ENCODE assay signal across 17 cellular contexts in the genomic region with DNA sequence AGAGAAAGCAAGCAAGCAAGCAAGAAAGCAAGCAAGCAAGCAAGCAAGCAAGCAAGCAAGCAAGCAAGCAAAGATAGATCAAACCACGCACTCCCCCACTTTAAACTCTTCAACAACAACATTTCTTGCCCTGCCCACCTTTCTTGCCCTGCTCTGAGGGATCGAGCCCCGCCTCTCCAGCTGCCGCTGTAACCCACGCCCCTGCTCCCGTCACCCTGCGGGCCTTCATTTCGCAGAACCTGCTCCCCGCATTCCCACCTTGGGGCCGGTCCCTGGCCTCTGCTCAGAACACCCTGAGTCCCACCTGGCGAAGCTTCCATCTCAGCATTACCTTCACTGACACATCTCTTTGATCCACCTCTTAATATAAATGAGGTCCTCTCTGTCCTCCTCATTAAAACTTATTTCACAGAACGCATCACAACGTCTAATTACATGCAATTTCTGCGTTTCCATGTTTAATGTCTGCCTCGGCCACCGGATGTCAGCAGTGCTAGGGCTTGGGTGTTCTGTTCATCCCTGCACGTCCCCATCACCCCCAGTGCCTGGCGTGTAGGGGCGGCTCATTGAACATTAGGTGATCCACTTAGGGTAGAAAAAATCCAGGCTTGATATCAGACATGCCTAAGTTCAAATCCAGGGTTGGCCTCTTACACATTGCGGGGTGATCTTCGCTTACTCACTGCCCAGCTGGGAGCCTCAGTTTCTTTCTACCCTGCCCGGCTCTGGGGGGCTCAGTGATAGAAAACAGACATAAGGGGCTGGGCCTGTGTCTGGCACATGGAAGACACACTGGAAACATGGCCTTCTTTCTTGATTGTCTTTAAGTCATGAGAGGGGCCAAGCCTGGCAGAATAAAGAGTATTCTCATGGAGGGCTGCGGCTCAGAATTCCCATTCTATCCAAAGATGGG.
A peak's percentile ranks its signal among the peaks of the same experiment; 100 is the strongest.
DNase-seq lines count a peak whose midpoint lies in the region; ATAC-seq, FAIRE-seq and TF ChIP-seq lines count a peak whose summit lies in the region.
"Had no signal": no experiment of that assay in that cellular context is flagged by ENCODE, and none has a peak within 500 bp of the region (broad histone marks: within the 10 kb centered on the region; RNA-seq: fewer than 3 reads in every experiment).

No MANE protein-coding gene starts in this region.

- no peak for ATAC-seq in activated CD8-positive, alpha-beta memory T cell treated with anti-CD3 and anti-CD28 coated beads, Interleukin-2, amount 10 ng/mL, durations not matched to agents 7 days and 5 days
- no peak for ATAC-seq in GM21717 (IDR thresholded peaks at IDR 0.05; ENCODE audit: unreplicated experiment)
- ATAC-seq: T-cell had no signal

- no peak overlapping the region for H3K4me3 Mint-ChIP-seq in activated CD8-positive, alpha-beta memory T cell treated with anti-CD3 and anti-CD28 coated beads, Interleukin-2, amount 10 ng/mL, durations not matched to agents 7 days and 5 days
- H3K4me3 Mint-ChIP-seq: T-cell had no signal

- intact Hi-C loops in OCI-LY7 (cut with micrococcal nuclease; ENCODE audit: unreplicated experiment) (loop anchor here (1.0 kb wide), 1 partner anchor 153 kb away; no protein-coding TSS in a partner anchor), endothelial cell of umbilical vein (cut with micrococcal nuclease) (no loop called here), stomach (cut with DNase I; ENCODE audit: low total_unique reads) (no loop called here)

- peaks cover 2% of the 10 kb centered on the region; the same call in 1 of the 2 replicates for H3K9me3 ChIP-seq in OCI-LY7 (ENCODE audit: low read length)
- H3K9me3 ChIP-seq in endothelial cell of umbilical vein (replicated peaks; ENCODE audit: control insufficient read depth, insufficient read depth, low read length): no peaks in the 10 kb centered on the region
- no peaks in the 10 kb centered on the region for H3K9me3 ChIP-seq in stomach

- H2AFZ ChIP-seq in OCI-LY7 (ENCODE audit: low read length) (no peak overlapping the region), endothelial cell of umbilical vein (ENCODE audit: low read depth, low read length) (no peak overlapping the region)

- no peaks in the 10 kb centered on the region for H3K79me2 ChIP-seq in OCI-LY7 (ENCODE audit: insufficient read depth, low read depth, low read length)
- H3K79me2 ChIP-seq in endothelial cell of umbilical vein (ENCODE audit: control insufficient read depth, insufficient read depth, low read length): no peaks in the 10 kb centered on the region

- H3K9me2 ChIP-seq in OCI-LY7 (ENCODE audit: insufficient read depth, low read length): no peaks in the 10 kb centered on the region

- H3K27ac ChIP-seq in OCI-LY7 (ENCODE audit: low read depth, low read length, poor library complexity, severe bottlenecking) (no peak overlapping the region), endothelial cell of umbilical vein (ENCODE audit: insufficient read depth, low read depth, low read length) (no peak overlapping the region), stomach (no peak overlapping the region)

- peak; percentile 74 for TF ChIP-seq CTCF in OCI-LY7 (conservative IDR thresholded peaks at IDR 0.05; ENCODE audit: low read length)
- TF ChIP-seq CTCF in endothelial cell of umbilical vein (IDR thresholded peaks at IDR 0.05; ENCODE audit: extremely low read depth in 1 of 2, insufficient read depth in 1 of 2, low read depth in 1 of 2, low read length in 2 of 2): no peak
- no peak for TF ChIP-seq CTCF in stomach (IDR thresholded peaks at IDR 0.05)

- BruUV-seq in OCI-LY7 (replicated peaks; lab: Mats Ljungman, UMichigan) (no TSS peak), endothelial cell of umbilical vein (replicated peaks; lab: Mats Ljungman, UMichigan) (no TSS peak)

- H3K9ac ChIP-seq in endothelial cell of umbilical vein (replicated peaks; ENCODE audit: extremely low read depth, insufficient read depth, low read length): no peak overlapping the region

- TF ChIP-seq POLR2A in endothelial cell of umbilical vein (IDR thresholded peaks at IDR 0.05; ENCODE audit: low read depth, low read length): no peak
- no peak for TF ChIP-seq POLR2A in stomach (IDR thresholded peaks at IDR 0.05)

- H3K4me3 ChIP-seq in OCI-LY7 (ENCODE audit: low read depth, low read length, poor library complexity, severe bottlenecking) (no peak overlapping the region), endothelial cell of umbilical vein (replicated peaks in 1 of 3; ENCODE audit: insufficient read depth in 1 of 3, low read depth in 1 of 3, low read length in 3 of 3) (no peak overlapping the region), stomach (no peak overlapping the region)

- no peaks in the 10 kb centered on the region for H3K9me1 ChIP-seq in endothelial cell of umbilical vein (replicated peaks; ENCODE audit: control insufficient read depth, extremely low read depth, insufficient read depth, low read length)

- CTCF ChIA-PET in activated CD8-positive, alpha-beta memory T cell treated with anti-CD3 and anti-CD28 coated beads, Interleukin-2, amount 10 ng/mL, durations not matched to agents 7 days and 5 days (lab: Charles Lee): no interaction called here
- CTCF ChIA-PET in OCI-LY7 (lab: Charles Lee; ENCODE audit: unreplicated experiment) (no interaction called here), endothelial cell of umbilical vein (lab: Charles Lee) (interaction anchor here (1.5 kb wide), 1 partner anchor 16 kb away, joined by 4 read pairs; no protein-coding TSS in a partner anchor)

- POLR2A ChIA-PET in OCI-LY7 (lab: Charles Lee): interaction anchor here (0.7 kb wide), 1 partner anchor 451 kb away, joined by 3 read pairs; no protein-coding TSS in a partner anchor
- POLR2A ChIA-PET in endothelial cell of umbilical vein (lab: Charles Lee): no interaction called here

- dilution Hi-C loops in endothelial cell of umbilical vein (cut with MboI; ENCODE audit: extremely low pct_ligation_motif_present, low sequenced_read_pairs): no loop called here

- H3K4me1 ChIP-seq in OCI-LY7 (ENCODE audit: insufficient read depth, low read length, poor library complexity, severe bottlenecking) (peaks cover 15% of the 10 kb centered on the region), endothelial cell of umbilical vein (ENCODE audit: control insufficient read depth, extremely low read depth, insufficient read depth, low read length) (peaks cover 9% of the 10 kb centered on the region), stomach (peaks cover 0 to 16% (median 2%) of the 10 kb centered on the region in 4 donors)

- H4K20me1 ChIP-seq in OCI-LY7 (ENCODE audit: insufficient read depth, low read length) (no peaks in the 10 kb centered on the region), endothelial cell of umbilical vein (replicated peaks; ENCODE audit: control insufficient read depth, extremely low read depth, insufficient read depth, low read length) (no peaks in the 10 kb centered on the region)

- FAIRE-seq in endothelial cell of umbilical vein (lab: Jason Lieb, UNC): peak; percentile 12

- peak; percentile 37 for DNase-seq in activated CD8-positive, alpha-beta memory T cell treated with anti-CD3 and anti-CD28 coated beads, Interleukin-2, amount 10 ng/mL, durations not matched to agents 7 days and 5 days
- no peak for DNase-seq in activated CD8-positive, alpha-beta memory T cell treated with anti-CD3 and anti-CD28 coated beads, Interleukin-2, amount 50 U/mL, for 4 hours
- peak; percentile 63 for DNase-seq in OCI-LY7 (ENCODE audit: low spot score)
- no peak for DNase-seq in endothelial cell of umbilical vein (ENCODE audit: low read depth, low spot score)
- DNase-seq in stomach: peak; percentile 20
- DNase-seq in DMS114 treated with DMSO at 0.1 percent for 48 hours (lab: John Stamatoyannopoulos, UW; ENCODE audit: unreplicated experiment): no peak
- no peak for DNase-seq in NCI-H146 (lab: John Stamatoyannopoulos, UW)
- DNase-seq: anterior cingulate cortex; DMS153; effector CD4-positive, alpha-beta T cell; mesendoderm; NCI-H1092; NCI-H345; occipital lobe; stimulated activated CD4-positive, alpha-beta T cell treated with anti-CD3 and anti-CD28 coated beads, Interleukin-12 subunit alpha, Interleukin-12 subunit beta, amount 100 ng/mL, for 4 hours had no signal

- no peak overlapping the region for H3K27ac Mint-ChIP-seq in activated CD8-positive, alpha-beta memory T cell treated with anti-CD3 and anti-CD28 coated beads, Interleukin-2, amount 10 ng/mL, durations not matched to agents 7 days and 5 days
- H3K27ac Mint-ChIP-seq: T-cell had no signal

- H3K27me3 ChIP-seq in endothelial cell of umbilical vein (ENCODE audit: control insufficient read depth in 2 of 2, insufficient read depth in 2 of 2, low read length in 2 of 2) (no peaks in the 10 kb centered on the region), stomach (no peaks in the 10 kb centered on the region)

- 79 to 92% (median 89%) methylated on average over 23 of the region's 23 CpGs for WGBS in stomach, 5 donors

- H3K36me3 Mint-ChIP-seq in activated CD8-positive, alpha-beta memory T cell treated with anti-CD3 and anti-CD28 coated beads, Interleukin-2, amount 10 ng/mL, durations not matched to agents 7 days and 5 days: no peaks in the 10 kb centered on the region

- H3K4me1 Mint-ChIP-seq in activated CD8-positive, alpha-beta memory T cell treated with anti-CD3 and anti-CD28 coated beads, Interleukin-2, amount 10 ng/mL, durations not matched to agents 7 days and 5 days: peaks cover 8% of the 10 kb centered on the region
- H3K4me1 Mint-ChIP-seq: T-cell had no signal

- H3K4me2 ChIP-seq in OCI-LY7 (ENCODE audit: low read length) (peak overlapping the region; percentile 39; the same call in 1 of the 2 replicates), endothelial cell of umbilical vein (ENCODE audit: insufficient read depth, low read length) (no peak overlapping the region)

- TF ChIP-seq EP300 in stomach (IDR thresholded peaks at IDR 0.05): no peak

- H3K9me3 Mint-ChIP-seq in activated CD8-positive, alpha-beta memory T cell treated with anti-CD3 and anti-CD28 coated beads, Interleukin-2, amount 10 ng/mL, durations not matched to agents 7 days and 5 days (ENCODE audit: low read depth): no peaks in the 10 kb centered on the region

- H3K36me3 ChIP-seq in OCI-LY7 (ENCODE audit: insufficient read depth, low read length) (no peaks in the 10 kb centered on the region), endothelial cell of umbilical vein (ENCODE audit: control insufficient read depth in 2 of 2, extremely low read depth in 1 of 2, insufficient read depth in 2 of 2, low read length in 2 of 2) (no peaks in the 10 kb centered on the region), stomach (no peaks in the 10 kb centered on the region)

- peaks cover 3% of the 10 kb centered on the region for H3K27me3 Mint-ChIP-seq in activated CD8-positive, alpha-beta memory T cell treated with anti-CD3 and anti-CD28 coated beads, Interleukin-2, amount 10 ng/mL, durations not matched to agents 7 days and 5 days
- H3K27me3 Mint-ChIP-seq: T-cell had no signal

TF ChIP-seq in endothelial cell of umbilical vein, 7 proteins besides CTCF, POLR2A, EP300 and RAD21 (continues in another document):
- TF ChIP-seq FOS (IDR thresholded peaks at IDR 0.05; ENCODE audit: borderline replicate concordance, insufficient read depth, low read length) (no peak), EZH2 (IDR thresholded peaks at IDR 0.05; ENCODE audit: borderline replicate concordance, low read depth, low read length, severe bottlenecking) (no peak)
- TF ChIP-seq, protein P1, sequence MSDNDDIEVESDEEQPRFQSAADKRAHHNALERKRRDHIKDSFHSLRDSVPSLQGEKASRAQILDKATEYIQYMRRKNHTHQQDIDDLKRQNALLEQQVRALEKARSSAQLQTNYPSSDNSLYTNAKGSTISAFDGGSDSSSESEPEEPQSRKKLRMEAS (IDR thresholded peaks at IDR 0.05; ENCODE audit: insufficient read depth, insufficient read length): no peak

Comparison
In these comparisons a context has a peak if more than half of its experiments do, and no peak if none do; other contexts are left out.
1. DNase-seq: peak in activated CD8-positive, alpha-beta memory T cell treated with anti-CD3 and anti-CD28 coated beads, Interleukin-2, amount 10 ng/mL, durations not matched to agents 7 days and 5 days (single experiment), OCI-LY7 (single experiment) and stomach (single experiment); none in activated CD8-positive, alpha-beta memory T cell treated with anti-CD3 and anti-CD28 coated beads, Interleukin-2, amount 50 U/mL, for 4 hours (single experiment), endothelial cell of umbilical vein (single experiment), DMS114 treated with DMSO at 0.1 percent for 48 hours (single experiment) and NCI-H146 (single experiment).